ENCODE assay signal across 19 cellular contexts in genomic region chr13:108927615-108928014, GRCh38.
"Had no signal": no experiment of that assay in that cellular context is flagged by ENCODE, and none has a peak within 500 bp of the region (broad histone marks: within the 10 kb centered on the region; RNA-seq: fewer than 3 reads in every experiment).

No MANE protein-coding gene starts in this region.

- ATAC-seq: left colon, left lobe of liver, left lung, lower lobe of right lung, mucosa of descending colon had no signal

- DNase-seq: hippocampal formation, hypothalamus, immature natural killer cell, islet precursor cell, kidney, kidney glomerular epithelial cell, left cardiac atrium, left colon, left ventricle myocardium inferior, left ventricle myocardium superior, lower lobe of right lung, mammary epithelial cell, mesenchymal stem cell, mesendoderm, midbrain, mucosa of descending colon, naive B cell had no signal
